ENCODE assay signal across 7 cellular contexts in genomic region chr3:4250064-4250463, GRCh38.
"Had no signal": no experiment of that assay in that cellular context is flagged by ENCODE, and none has a peak within 500 bp of the region (broad histone marks: within the 10 kb centered on the region; RNA-seq: fewer than 3 reads in every experiment).

No MANE protein-coding gene starts in this region.

- H3K4me1 Mint-ChIP-seq: IgD-negative memory B cell had no signal

- H3K27me3 Mint-ChIP-seq: IgD-negative memory B cell had no signal

- H3K4me2 ChIP-seq: KMS-11 had no signal

- FAIRE-seq: HTR-8/SVneo had no signal

- H3K9ac ChIP-seq: KMS-11 had no signal

- DNase-seq: IMR-90, KBM-7, KG1 had no signal

- H3K27ac ChIP-seq: HL-60, KMS-11 had no signal
